In the genomic region with DNA sequence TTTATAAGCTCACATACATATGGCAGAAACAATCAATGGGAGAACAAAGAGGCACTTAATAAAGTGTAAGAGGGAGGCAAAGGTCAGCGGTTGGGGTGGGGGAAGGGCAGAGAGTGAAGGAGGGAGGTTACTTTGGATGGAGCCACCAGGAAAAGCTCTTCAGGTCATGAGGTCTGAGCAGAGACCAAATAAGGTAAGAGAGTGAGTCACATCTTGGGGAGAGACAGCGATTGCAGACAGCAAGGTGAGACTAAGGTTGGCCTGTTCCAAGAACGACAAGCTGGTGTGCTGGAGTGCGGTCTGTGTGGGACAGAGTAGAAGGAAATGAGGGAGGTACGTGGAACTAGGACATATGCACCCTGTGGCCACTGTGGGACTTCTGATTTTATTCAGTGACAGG, we compare ENCODE assay signal across 29 cellular contexts.
A peak's percentile ranks its signal among the peaks of the same experiment; 100 is the strongest.
DNase-seq lines count a peak whose midpoint lies in the region; ATAC-seq and TF ChIP-seq lines count a peak whose summit lies in the region.
"Had no signal": no experiment of that assay in that cellular context is flagged by ENCODE, and none has a peak within 500 bp of the region (broad histone marks: within the 10 kb centered on the region; RNA-seq: fewer than 3 reads in every experiment).

No MANE protein-coding gene starts in this region.

- POLR2A ChIA-PET in Caco-2 (lab: Charles Lee) (no interaction called here), HCT116 (lab: Charles Lee) (no interaction called here)

- RAD21 ChIA-PET in HCT116 (lab: Charles Lee; ENCODE audit: low non-redundant PET in 1 of 2, low total read pairs in 2 of 2, uncharacterized antibody in 2 of 2, unreplicated experiment in 2 of 2): no interaction called here

- ATAC-seq in HCT116: peak; percentile 78
- peak; percentile 98 for ATAC-seq in activated T-helper 17 cell treated with anti-CD3 and anti-CD28 coated beads, Interleukin-2, amount 50 U/mL, for 72 hours (replicated peaks)
- ATAC-seq in HG02623 (IDR thresholded peaks at IDR 0.05; ENCODE audit: unreplicated experiment): no peak
- no peak for ATAC-seq in left lung
- no peak for ATAC-seq in HG02885 (IDR thresholded peaks at IDR 0.05; ENCODE audit: poor library complexity, unreplicated experiment)
- ATAC-seq: heart left ventricle had no signal

- H3K9me2 ChIP-seq in HCT116 (ENCODE audit: insufficient read depth): no peaks in the 10 kb centered on the region

- DNase-seq in Caco-2 (peak; percentile 38 to 66), HCT116 (ENCODE audit: low read depth, low spot score) (peak; percentile 7), iPS-NIHi11 (ENCODE audit: low spot score) (peak; percentile 21), left lung (no peak), BE2C (no peak)
- DNase-seq: activated CD4-positive, CD25-positive, alpha-beta regulatory T cell treated with anti-CD3 and anti-CD28 coated beads, Interleukin-2, amount 50 U/mL, for 72 hours; activated gamma-delta T cell treated with Interleukin-2 at 50 U/mL for 16 hours; anterior cingulate cortex; CD4-positive, CD25-positive, alpha-beta regulatory T cell; central memory CD4-positive, alpha-beta T cell; DMS79; effector CD8-positive, alpha-beta T cell; heart left ventricle; kidney; mesenchymal stem cell; MM.1S; NCI-H748 treated with DMSO at 0.1 percent for 48 hours; psoas muscle; SIG-M5; stimulated activated CD4-positive, alpha-beta T cell treated with anti-CD3 and anti-CD28 coated beads, Interleukin-4, amount 100 ng/mL, for 4 hours; substantia nigra had no signal

- H3K27me3 Mint-ChIP-seq in Caco-2 (ENCODE audit: insufficient read depth, unreplicated experiment): peaks cover 4% of the 10 kb centered on the region
- peaks cover 13% of the 10 kb centered on the region for H3K27me3 Mint-ChIP-seq in activated T-helper 17 cell treated with anti-CD3 and anti-CD28 coated beads, Interleukin-2, amount 50 U/mL, for 72 hours

- H3K36me3 ChIP-seq in Caco-2 (ENCODE audit: control insufficient read depth, insufficient read depth, low read length) (no peaks in the 10 kb centered on the region), HCT116 (ENCODE audit: control insufficient read depth in 1 of 2, insufficient read depth in 2 of 2, low read length in 2 of 2) (no peaks in the 10 kb centered on the region), left lung (no peaks in the 10 kb centered on the region), BE2C (no peaks in the 10 kb centered on the region)
- H3K36me3 ChIP-seq: HAP-1, heart left ventricle had no signal

- no peak for TF ChIP-seq POLR2A in HCT116 (IDR thresholded peaks at IDR 0.05; ENCODE audit: borderline replicate concordance, extremely low read depth, insufficient read depth, insufficient read length)

- intact Hi-C loops in Caco-2 (cut with micrococcal nuclease; ENCODE audit: unreplicated experiment) (no loop called here), HCT116 (cut with micrococcal nuclease) (no loop called here), left lung (cut with DNase I) (no loop called here)

- H3K4me3 Mint-ChIP-seq in Caco-2 (ENCODE audit: unreplicated experiment): no peak overlapping the region
- peak overlapping the region; percentile 27 for H3K4me3 Mint-ChIP-seq in activated T-helper 17 cell treated with anti-CD3 and anti-CD28 coated beads, Interleukin-2, amount 50 U/mL, for 72 hours
- H3K4me3 Mint-ChIP-seq: CD4-positive, CD25-positive, alpha-beta regulatory T cell; IgD-negative memory B cell; nephron; T-helper 2 cell treated with Interferon-gamma antibody and Interleukin-4, amounts not matched to agents 5 μg/mL and 100 μg/mL, for 36 hours had no signal

- H4K20me1 ChIP-seq in HCT116 (ENCODE audit: insufficient read depth): no peaks in the 10 kb centered on the region

- peak overlapping the region; percentile 40 for H3K4me2 ChIP-seq in HCT116 (ENCODE audit: low read length)
- H3K4me2 ChIP-seq: smooth muscle cell had no signal

- no TSS peak for BruUV-seq in Caco-2 (replicated peaks; lab: Mats Ljungman, UMichigan)
- BruUV-seq in HCT116 (replicated peaks; lab: Mats Ljungman, UMichigan): no TSS peak

- H3K4me1 ChIP-seq in Caco-2: peaks cover 9% of the 10 kb centered on the region; the same call in 1 of the 2 replicates
- H3K4me1 ChIP-seq in HCT116 (ENCODE audit: control insufficient read depth in 1 of 2, insufficient read depth in 2 of 2, low read length in 2 of 2): peaks cover 0 to 10% of the 10 kb centered on the region in 2 experiments; a peak in 2 of 4 replicates
- no peaks in the 10 kb centered on the region for H3K4me1 ChIP-seq in left lung
- H3K4me1 ChIP-seq in BE2C: no peaks in the 10 kb centered on the region
- H3K4me1 ChIP-seq: psoas muscle had no signal

- H2AFZ ChIP-seq in HCT116 (ENCODE audit: low read depth, low read length, poor library complexity, severe bottlenecking): peak overlapping the region; percentile 38

- no peak for TF ChIP-seq RAD21 in HCT116 (IDR thresholded peaks at IDR 0.05; ENCODE audit: low read depth)

- H3K27me3 ChIP-seq in Caco-2 (replicated peaks; ENCODE audit: control insufficient read depth, insufficient read depth, low read length): no peaks in the 10 kb centered on the region
- H3K27me3 ChIP-seq in HCT116 (ENCODE audit: insufficient read depth, low read length): no peaks in the 10 kb centered on the region
- H3K27me3 ChIP-seq in left lung: no peaks in the 10 kb centered on the region
- no peaks in the 10 kb centered on the region for H3K27me3 ChIP-seq in BE2C
- H3K27me3 ChIP-seq: heart left ventricle had no signal

- H3K79me2 ChIP-seq in HCT116 (ENCODE audit: insufficient read depth, low read length): no peaks in the 10 kb centered on the region

- no peak overlapping the region for H3K4me3 ChIP-seq in Caco-2 (ENCODE audit: low read depth, low read length)
- H3K4me3 ChIP-seq in HCT116 (replicated peaks in 1 of 2; ENCODE audit: low read depth in 1 of 2, low read length in 2 of 2): no peak overlapping the region
- H3K4me3 ChIP-seq in left lung: no peak overlapping the region
- H3K4me3 ChIP-seq in BE2C (ENCODE audit: low read depth, low read length): no peak overlapping the region
- H3K4me3 ChIP-seq: HAP-1, heart left ventricle, psoas muscle, smooth muscle cell had no signal

- H3K27ac ChIP-seq in HCT116 (ENCODE audit: low read depth, low read length): no peak overlapping the region
- H3K27ac ChIP-seq in left lung: no peak overlapping the region
- H3K27ac ChIP-seq: heart left ventricle, psoas muscle had no signal

- no peaks in the 10 kb centered on the region for H3K36me3 Mint-ChIP-seq in Caco-2 (ENCODE audit: insufficient read depth, unreplicated experiment)
- no peaks in the 10 kb centered on the region for H3K36me3 Mint-ChIP-seq in activated T-helper 17 cell treated with anti-CD3 and anti-CD28 coated beads, Interleukin-2, amount 50 U/mL, for 72 hours (ENCODE audit: low read depth)
- H3K36me3 Mint-ChIP-seq: CD4-positive, CD25-positive, alpha-beta regulatory T cell had no signal

- peaks cover 10% of the 10 kb centered on the region for H3K4me1 Mint-ChIP-seq in Caco-2 (ENCODE audit: low read depth, unreplicated experiment)
- peaks cover 13% of the 10 kb centered on the region for H3K4me1 Mint-ChIP-seq in activated T-helper 17 cell treated with anti-CD3 and anti-CD28 coated beads, Interleukin-2, amount 50 U/mL, for 72 hours
- H3K4me1 Mint-ChIP-seq: IgD-negative memory B cell, nephron had no signal

- H3K9ac ChIP-seq in HCT116 (ENCODE audit: low read length): no peak overlapping the region

- H3K9me3 ChIP-seq in Caco-2 (no peaks in the 10 kb centered on the region), HCT116 (ENCODE audit: control insufficient read depth in 1 of 2, insufficient read depth in 1 of 2, low read depth in 1 of 2, low read length in 2 of 2) (no peaks in the 10 kb centered on the region), left lung (no peaks in the 10 kb centered on the region), BE2C (no peaks in the 10 kb centered on the region)
- H3K9me3 ChIP-seq: HAP-1, heart left ventricle, psoas muscle had no signal

- TF ChIP-seq CTCF in Caco-2 (IDR thresholded peaks at IDR 0.05; ENCODE audit: insufficient read depth in 1 of 2, low read depth in 1 of 2, low read length in 1 of 2, severe bottlenecking in 1 of 2, unreplicated experiment in 1 of 2) (no peak), HCT116 (IDR thresholded peaks at IDR 0.05 in 2 of 3, conservative IDR thresholded peaks at IDR 0.05 in 1 of 3; ENCODE audit: borderline replicate concordance in 1 of 3, insufficient read depth in 1 of 3, low read depth in 2 of 3, low read length in 2 of 3) (no peak), left lung (IDR thresholded peaks at IDR 0.05) (no peak), BE2C (IDR thresholded peaks at IDR 0.05; ENCODE audit: low read depth, low read length) (no peak)

- no peaks in the 10 kb centered on the region for H3K9me3 Mint-ChIP-seq in Caco-2 (ENCODE audit: unreplicated experiment)
- H3K9me3 Mint-ChIP-seq in activated T-helper 17 cell treated with anti-CD3 and anti-CD28 coated beads, Interleukin-2, amount 50 U/mL, for 72 hours: no peaks in the 10 kb centered on the region
- H3K9me3 Mint-ChIP-seq: IgD-negative memory B cell; T-helper 2 cell treated with Interferon-gamma antibody and Interleukin-4, amounts not matched to agents 5 μg/mL and 100 μg/mL, for 36 hours had no signal

- peak overlapping the region; percentile 11 for H3K27ac Mint-ChIP-seq in Caco-2 (ENCODE audit: unreplicated experiment)
- H3K27ac Mint-ChIP-seq in activated T-helper 17 cell treated with anti-CD3 and anti-CD28 coated beads, Interleukin-2, amount 50 U/mL, for 72 hours: peak overlapping the region; percentile 42
- H3K27ac Mint-ChIP-seq: CD4-positive, CD25-positive, alpha-beta regulatory T cell; IgD-negative memory B cell; T-helper 2 cell treated with Interferon-gamma antibody and Interleukin-4, amounts not matched to agents 5 μg/mL and 100 μg/mL, for 36 hours had no signal

- CTCF ChIA-PET in Caco-2 (lab: Charles Lee): interaction anchor here (0.5 to 1.3 kb wide), 2 partner anchors 21 to 37 kb away, joined by 4 read pairs; no protein-coding TSS in a partner anchor
- CTCF ChIA-PET in HCT116 (lab: Charles Lee): no interaction called here

TF ChIP-seq in HCT116, 20 proteins besides CTCF, POLR2A, EP300 and RAD21:
- TF ChIP-seq ELF1 (IDR thresholded peaks at IDR 0.05; ENCODE audit: borderline replicate concordance, low read depth): no peak
- no peak for TF ChIP-seq MAX (IDR thresholded peaks at IDR 0.05)
- TF ChIP-seq SRF (IDR thresholded peaks at IDR 0.05; ENCODE audit: low read depth): peak; percentile 92
TF ChIP-seq in HCT116: peak in this region for 1.

Comparison
In these comparisons a context has a peak if more than half of its experiments do, and no peak if none do; other contexts are left out.
1. DNase-seq: peak in Caco-2 (2 of 2), HCT116 (single experiment) and iPS-NIHi11 (single experiment); none in left lung (0 of 2) and BE2C (single experiment).
2. ATAC-seq: peak in HCT116 (single experiment) and activated T-helper 17 cell treated with anti-CD3 and anti-CD28 coated beads, Interleukin-2, amount 50 U/mL, for 72 hours (single experiment); none in HG02623 (single experiment), left lung (single experiment) and HG02885 (single experiment).